8 cellular contexts compared by ENCODE assay signal in genomic region chr3:117719316-117719926, GRCh38.
DNase-seq lines count a peak whose midpoint lies in the region; ATAC-seq and TF ChIP-seq lines count a peak whose summit lies in the region.

No MANE protein-coding gene starts in this region.

- ATAC-seq in thoracic aorta (ENCODE audit: insufficient number of reproducible peaks, low FRiP score, low read depth) (no peak), GM21367 (IDR thresholded peaks at IDR 0.05; ENCODE audit: unreplicated experiment) (no peak)

- BruUV-seq in OCI-LY7 (replicated peaks; lab: Mats Ljungman, UMichigan): no TSS peak

- H3K27ac ChIP-seq in OCI-LY7 (ENCODE audit: low read depth, low read length, poor library complexity, severe bottlenecking) (peak overlapping the region; percentile 78), thoracic aorta (no peak overlapping the region)

- H3K9me3 ChIP-seq in HAP-1 (no peaks in the 10 kb centered on the region), OCI-LY7 (ENCODE audit: low read length) (no peaks in the 10 kb centered on the region), thoracic aorta (no peaks in the 10 kb centered on the region)

- H3K36me3 ChIP-seq in HAP-1 (replicated peaks): no peaks in the 10 kb centered on the region
- no peaks in the 10 kb centered on the region for H3K36me3 ChIP-seq in OCI-LY7 (ENCODE audit: insufficient read depth, low read length)
- no peaks in the 10 kb centered on the region for H3K36me3 ChIP-seq in thoracic aorta

- no peaks in the 10 kb centered on the region for H3K9me2 ChIP-seq in OCI-LY7 (ENCODE audit: insufficient read depth, low read length)

- TF ChIP-seq CTCF in OCI-LY7 (conservative IDR thresholded peaks at IDR 0.05; ENCODE audit: low read length) (peak; percentile 93), thoracic aorta (IDR thresholded peaks at IDR 0.05) (peak; percentile 79)

- peak overlapping the region; percentile 85; the same call in 1 of the 2 replicates for H2AFZ ChIP-seq in OCI-LY7 (ENCODE audit: low read length)

- peak in 2 of 3 experiments; percentile 50 to 60 for DNase-seq in NCI-H1417 (lab: John Stamatoyannopoulos, UW)
- DNase-seq in NCI-H1417 treated with DMSO at 0.1 percent for 48 hours (lab: John Stamatoyannopoulos, UW): no peak
- peak; percentile 12 to 45 for DNase-seq in HAP-1 (ENCODE audit: low spot score in 2 of 2)
- peak; percentile 57 for DNase-seq in OCI-LY7 (ENCODE audit: low spot score)
- DNase-seq in fibroblast of peridontal ligament (ENCODE audit: extremely low read depth): peak; percentile 60
- DNase-seq in thoracic aorta (ENCODE audit: low spot score): no peak
- DNase-seq in activated CD4-positive, CD25-positive, alpha-beta regulatory T cell (lab: John Stamatoyannopoulos, UW): no peak

- no peak overlapping the region for H3K4me3 ChIP-seq in HAP-1
- peak overlapping the region; percentile 9 for H3K4me3 ChIP-seq in OCI-LY7 (ENCODE audit: low read depth, low read length, poor library complexity, severe bottlenecking)
- H3K4me3 ChIP-seq in thoracic aorta: no peak overlapping the region

- no peaks in the 10 kb centered on the region for H4K20me1 ChIP-seq in OCI-LY7 (ENCODE audit: insufficient read depth, low read length)

- H3K4me2 ChIP-seq in OCI-LY7 (ENCODE audit: low read length): peak overlapping the region; percentile 59

- POLR2A ChIA-PET in OCI-LY7 (lab: Charles Lee): interaction anchor here (0.8 to 1.9 kb wide), 2 partner anchors 14 to 118 kb away, joined by 5 to 8 read pairs; no protein-coding TSS in a partner anchor

- CTCF ChIA-PET in OCI-LY7 (lab: Charles Lee; ENCODE audit: unreplicated experiment): interaction anchor here (1.4 kb wide), 1 partner anchor 10 kb away, joined by 3 read pairs; no protein-coding TSS in a partner anchor

- H3K27me3 ChIP-seq in HAP-1 (ENCODE audit: low read depth): no peaks in the 10 kb centered on the region
- H3K27me3 ChIP-seq in thoracic aorta (replicated peaks; ENCODE audit: insufficient read depth): no peaks in the 10 kb centered on the region

- H3K4me1 ChIP-seq in HAP-1 (no peaks in the 10 kb centered on the region), OCI-LY7 (ENCODE audit: insufficient read depth, low read length, poor library complexity, severe bottlenecking) (peaks cover 56% of the 10 kb centered on the region), thoracic aorta (ENCODE audit: control insufficient read depth in 1 of 2, low read depth in 2 of 2) (no peaks in the 10 kb centered on the region)

- no peaks in the 10 kb centered on the region for H3K79me2 ChIP-seq in OCI-LY7 (ENCODE audit: insufficient read depth, low read depth, low read length)

- intact Hi-C loops in OCI-LY7 (cut with micrococcal nuclease; ENCODE audit: unreplicated experiment): loop anchor here (5.0 kb wide), 1 partner anchor 192 kb away; no protein-coding TSS in a partner anchor

- in situ Hi-C loops in HAP-1 (cut with MboI; ENCODE audit: low sequenced_read_pairs): no loop called here

Comparison
In these comparisons a context has a peak if more than half of its experiments do, and no peak if none do; other contexts are left out.
1. DNase-seq: peak in NCI-H1417 (2 of 3), HAP-1 (2 of 2), OCI-LY7 (single experiment) and fibroblast of peridontal ligament (single experiment); none in NCI-H1417 treated with DMSO at 0.1 percent for 48 hours (single experiment), thoracic aorta (single experiment) and activated CD4-positive, CD25-positive, alpha-beta regulatory T cell (0 of 4).